ENCODE assay signal across 28 cellular contexts in the genomic region with DNA sequence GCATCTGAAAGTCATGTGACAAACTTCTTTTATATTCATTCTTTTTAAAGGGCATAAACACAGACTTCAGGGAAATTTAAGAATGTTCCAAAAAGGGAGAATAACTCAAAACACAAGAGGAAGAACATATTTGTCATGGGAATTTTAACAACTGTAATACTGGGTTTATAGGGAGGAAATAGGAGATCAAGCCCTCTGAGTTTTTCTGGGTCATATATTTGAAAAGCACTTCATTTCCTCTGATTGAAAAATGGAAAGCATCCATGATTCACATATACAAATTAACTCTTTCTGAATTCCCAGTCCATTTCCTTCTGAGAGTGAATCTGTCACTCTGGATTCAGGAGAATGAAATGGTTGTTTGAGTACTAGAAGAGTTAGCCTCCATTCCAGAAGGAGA.
"Had no signal": no experiment of that assay in that cellular context is flagged by ENCODE, and none has a peak within 500 bp of the region (broad histone marks: within the 10 kb centered on the region; RNA-seq: fewer than 3 reads in every experiment).

No MANE protein-coding gene starts in this region.

- H3K36me3 Mint-ChIP-seq: activated CD8-positive, alpha-beta memory T cell treated with anti-CD3 and anti-CD28 coated beads, Interleukin-2, amount 10 ng/mL, durations not matched to agents 7 days and 5 days; activated naive CD8-positive, alpha-beta T cell treated with anti-CD3 and anti-CD28 coated beads, Interleukin-2, amount 10 ng/mL, durations not matched to agents 7 days and 5 days; stimulated activated memory B cell treated with anti-CD40 and anti-IgM and Interleukin-4, amounts not matched to agents 10 μg/mL and 1 μg/mL and 100 μg/mL, for 72 hours had no signal

- H3K4me1 Mint-ChIP-seq: activated CD4-positive, alpha-beta T cell treated with anti-CD3 and anti-CD28 coated beads for 36 hours; activated CD8-positive, alpha-beta memory T cell treated with anti-CD3 and anti-CD28 coated beads, Interleukin-2, amount 10 ng/mL, durations not matched to agents 7 days and 5 days; activated naive CD8-positive, alpha-beta T cell treated with anti-CD3 and anti-CD28 coated beads, Interleukin-2, amount 10 ng/mL, durations not matched to agents 7 days and 5 days; nephron progenitor cell; stimulated activated memory B cell treated with anti-CD40 and anti-IgM and Interleukin-4, amounts not matched to agents 10 μg/mL and 1 μg/mL and 100 μg/mL, for 72 hours; stimulated activated naive CD8-positive, alpha-beta T cell treated with anti-CD3 and anti-CD28 coated beads, Interleukin-15, amount 100 ng/mL, for 72 hours had no signal

- H3K27ac Mint-ChIP-seq: activated CD4-positive, alpha-beta T cell treated with anti-CD3 and anti-CD28 coated beads for 36 hours; activated CD8-positive, alpha-beta memory T cell treated with anti-CD3 and anti-CD28 coated beads, Interleukin-2, amount 10 ng/mL, durations not matched to agents 7 days and 5 days; activated CD8-positive, alpha-beta T cell treated with anti-CD3 and anti-CD28 coated beads, Interleukin-2, amount 10 ng/mL, durations not matched to agents 7 days and 5 days; activated naive CD4-positive, alpha-beta T cell treated with anti-CD3 and anti-CD28 coated beads for 36 hours; activated naive CD8-positive, alpha-beta T cell treated with anti-CD3 and anti-CD28 coated beads, Interleukin-2, amount 10 ng/mL, durations not matched to agents 7 days and 5 days; brain; nephron progenitor cell; progenitor cell of endocrine pancreas; stimulated activated memory B cell treated with anti-CD40 and anti-IgM and Interleukin-4, amounts not matched to agents 10 μg/mL and 1 μg/mL and 100 μg/mL, for 72 hours; stimulated activated naive CD8-positive, alpha-beta T cell treated with anti-CD3 and anti-CD28 coated beads, Interleukin-15, amount 100 ng/mL, for 72 hours; type B pancreatic cell had no signal

- H3K27me3 Mint-ChIP-seq: activated CD4-positive, alpha-beta T cell treated with anti-CD3 and anti-CD28 coated beads for 36 hours; activated CD8-positive, alpha-beta memory T cell treated with anti-CD3 and anti-CD28 coated beads, Interleukin-2, amount 10 ng/mL, durations not matched to agents 7 days and 5 days; activated naive CD8-positive, alpha-beta T cell treated with anti-CD3 and anti-CD28 coated beads, Interleukin-2, amount 10 ng/mL, durations not matched to agents 7 days and 5 days; brain; progenitor cell of endocrine pancreas; stimulated activated memory B cell treated with anti-CD40 and anti-IgM and Interleukin-4, amounts not matched to agents 10 μg/mL and 1 μg/mL and 100 μg/mL, for 72 hours; stimulated activated naive CD8-positive, alpha-beta T cell treated with anti-CD3 and anti-CD28 coated beads, Interleukin-15, amount 100 ng/mL, for 72 hours; type B pancreatic cell had no signal

- DNase-seq: activated CD4-positive, alpha-beta T cell treated with anti-CD3 and anti-CD28 coated beads for 36 hours; activated CD4-positive, CD25-positive, alpha-beta regulatory T cell; activated CD8-positive, alpha-beta memory T cell treated with anti-CD3 and anti-CD28 coated beads, Interleukin-2, amount 10 ng/mL, durations not matched to agents 7 days and 5 days; activated CD8-positive, alpha-beta T cell treated with anti-CD3 and anti-CD28 coated beads, Interleukin-2, amount 10 ng/mL, durations not matched to agents 7 days and 5 days; activated effector memory CD4-positive, alpha-beta T cell treated with anti-CD3 and anti-CD28 coated beads, Interleukin-2, amount 50 U/mL, for 16 hours; activated naive CD4-positive, alpha-beta T cell treated with anti-CD3 and anti-CD28 coated beads for 36 hours; activated naive CD8-positive, alpha-beta T cell treated with anti-CD3 and anti-CD28 coated beads, Interleukin-2, amount 10 ng/mL, durations not matched to agents 7 days and 5 days; activated T-cell treated with anti-CD3 and anti-CD28 coated beads for 4 hours; cortex of kidney; head of caudate nucleus; hippocampal formation; left cardiac atrium; left ventricle myocardium superior; mammary epithelial cell; nephron progenitor cell; ovary; retina; small intestine; stimulated activated CD4-positive, alpha-beta T cell treated with anti-CD3 and anti-CD28 coated beads, Interleukin-1b, Interleukin-23, amount 100 ng/mL, for 48 hours; stimulated activated CD4-positive, alpha-beta T cell treated with anti-CD3 and anti-CD28 coated beads, Interleukin-4, amount 100 ng/mL, for 4 hours; stimulated activated CD8-positive, alpha-beta memory T cell treated with anti-CD3 and anti-CD28 coated beads, Interleukin-4, amount 100 ng/mL, for 48 hours; stimulated activated naive CD8-positive, alpha-beta T cell treated with anti-CD3 and anti-CD28 coated beads, Interleukin-15, amount 100 ng/mL, for 72 hours; substantia nigra; uterus had no signal

- FAIRE-seq: small intestine had no signal

- H3K9me3 Mint-ChIP-seq: nephron progenitor cell; stimulated activated memory B cell treated with anti-CD40 and anti-IgM and Interleukin-4, amounts not matched to agents 10 μg/mL and 1 μg/mL and 100 μg/mL, for 72 hours; type B pancreatic cell had no signal

- H3K4me3 Mint-ChIP-seq: activated CD4-positive, alpha-beta T cell treated with anti-CD3 and anti-CD28 coated beads for 36 hours; activated CD8-positive, alpha-beta memory T cell treated with anti-CD3 and anti-CD28 coated beads, Interleukin-2, amount 10 ng/mL, durations not matched to agents 7 days and 5 days; activated CD8-positive, alpha-beta T cell treated with anti-CD3 and anti-CD28 coated beads, Interleukin-2, amount 10 ng/mL, durations not matched to agents 7 days and 5 days; activated naive CD4-positive, alpha-beta T cell treated with anti-CD3 and anti-CD28 coated beads for 36 hours; activated naive CD8-positive, alpha-beta T cell treated with anti-CD3 and anti-CD28 coated beads, Interleukin-2, amount 10 ng/mL, durations not matched to agents 7 days and 5 days; brain; nephron progenitor cell; stimulated activated memory B cell treated with anti-CD40 and anti-IgM and Interleukin-4, amounts not matched to agents 10 μg/mL and 1 μg/mL and 100 μg/mL, for 72 hours; stimulated activated naive CD8-positive, alpha-beta T cell treated with anti-CD3 and anti-CD28 coated beads, Interleukin-15, amount 100 ng/mL, for 72 hours; type B pancreatic cell had no signal
